14 cellular contexts compared by ENCODE assay signal in genomic region chr1:183989604-183990003, GRCh38. TPM values are rescaled to one million over a fixed set of nuclear protein-coding genes. Genes with fewer than 3 reads are reported as not detected.
A peak's percentile ranks its signal among the peaks of the same experiment; 100 is the strongest.
DNase-seq lines count a peak whose midpoint lies in the region; ATAC-seq, FAIRE-seq and TF ChIP-seq lines count a peak whose summit lies in the region.
"Had no signal": no experiment of that assay in that cellular context is flagged by ENCODE, and none has a peak within 500 bp of the region (broad histone marks: within the 10 kb centered on the region; RNA-seq: fewer than 3 reads in every experiment).

No MANE protein-coding gene starts in this region.

- H3F3A ChIP-seq in GM23248 (ENCODE audit: insufficient read depth) = peaks cover 31% of the 10 kb centered on the region

- DNase-seq in GM23248 (no peak), K562 (ENCODE audit: extremely low read depth in 1 of 4, low spot score in 3 of 4) (no peak), CD1c-positive myeloid dendritic cell (ENCODE audit: extremely low spot score) (no peak), A673 (ENCODE audit: low spot score) (no peak), DMS153 treated with DMSO at 0.1 percent for 48 hours (lab: John Stamatoyannopoulos, UW; ENCODE audit: unreplicated experiment) (no peak)
- DNase-seq: H9, NCI-H1417, NCI-H2029 treated with DMSO at 0.1 percent for 48 hours, NCI-H524 had no signal

- no peak overlapping the region for H3K9ac ChIP-seq in GM23248
- peak overlapping the region in 1 of 2 experiments; percentile 48; a peak in 1 of 4 replicates for H3K9ac ChIP-seq in K562 (ENCODE audit: insufficient read depth in 1 of 2, low read depth in 2 of 2, low read length in 2 of 2)

- H4K20me1 ChIP-seq in GM23248 (ENCODE audit: insufficient read depth) = no peaks in the 10 kb centered on the region
- H4K20me1 ChIP-seq in K562 (replicated peaks; ENCODE audit: control insufficient read depth, insufficient read depth, low read length) = no peaks in the 10 kb centered on the region

- H3K36me3 ChIP-seq in ACC112 (ENCODE audit: insufficient read depth, low read length) (no peaks in the 10 kb centered on the region), GM23248 (ENCODE audit: low read depth) (no peaks in the 10 kb centered on the region), K562 (ENCODE audit: control insufficient read depth, insufficient read depth, low read length) (no peaks in the 10 kb centered on the region), A673 (ENCODE audit: insufficient read depth, low read length, poor library complexity, severe bottlenecking) (no peaks in the 10 kb centered on the region)
- H3K36me3 ChIP-seq: SJSA1 had no signal

- peak overlapping the region; percentile 14 for H3K4me2 ChIP-seq in GM23248 (ENCODE audit: unreplicated experiment)
- H3K4me2 ChIP-seq in K562 (ENCODE audit: insufficient read depth, low read length) = 0 out of 2 replicates have a peak overlapping the region, but pooled peaks have one; percentile 68

- no peak for TF ChIP-seq EP300 in K562 (IDR thresholded peaks at IDR 0.05; ENCODE audit: low read length)

- H3K4me1 ChIP-seq in ACC112 (ENCODE audit: control insufficient read depth, insufficient read depth, low read length, unreplicated experiment) = peaks cover 12% of the 10 kb centered on the region
- peaks cover 36% of the 10 kb centered on the region for H3K4me1 ChIP-seq in GM23248 (ENCODE audit: insufficient read depth)
- H3K4me1 ChIP-seq in K562 (replicated peaks in 1 of 2; ENCODE audit: control insufficient read depth in 2 of 2, insufficient read depth in 2 of 2, low read length in 2 of 2) = peaks cover 7 to 64% of the 10 kb centered on the region in 2 experiments
- peaks cover 4% of the 10 kb centered on the region for H3K4me1 ChIP-seq in A673 (ENCODE audit: insufficient read depth, low read length, poor library complexity, severe bottlenecking)

- POLR2A ChIA-PET in K562 (lab: Yijun Ruan, JAX) = interaction anchor here (0.5 to 1.5 kb wide), 5 partner anchors 13 to 693 kb away, joined by 3 to 4 read pairs (median 3); partner anchors contain the start of gene TSEN15
- POLR2A ChIA-PET in A673 (lab: Charles Lee; ENCODE audit: low non-redundant PET) = no interaction called here

- no TSS peak for BruUV-seq in K562 (replicated peaks; lab: Mats Ljungman, UMichigan)
- no TSS peak for BruUV-seq in A673 (replicated peaks; lab: Mats Ljungman, UMichigan)

- no peak for TF ChIP-seq POLR2A in K562 (conservative IDR thresholded peaks at IDR 0.05)

- H3K79me2 ChIP-seq in ACC112 (ENCODE audit: control insufficient read depth, insufficient read depth, low read length, unreplicated experiment) (no peaks in the 10 kb centered on the region), GM23248 (ENCODE audit: insufficient read depth) (no peaks in the 10 kb centered on the region), K562 (ENCODE audit: control insufficient read depth, insufficient read depth, low read length) (peaks cover 2% of the 10 kb centered on the region; the same call in 1 of the 3 replicates)

- TF ChIP-seq RAD21 in K562 (CRISPR knock-in tag; conservative IDR thresholded peaks at IDR 0.05 in 1 of 2, IDR thresholded peaks at IDR 0.05 in 1 of 2) = no peak

- H3K27me3 ChIP-seq in ACC112 (ENCODE audit: insufficient read depth, low read length) = no peaks in the 10 kb centered on the region
- no peaks in the 10 kb centered on the region for H3K27me3 ChIP-seq in GM23248 (replicated peaks; ENCODE audit: insufficient read depth)
- H3K27me3 ChIP-seq in K562 (ENCODE audit: control insufficient read depth in 2 of 2, insufficient read depth in 2 of 2, low read length in 2 of 2) = no peaks in the 10 kb centered on the region
- no peaks in the 10 kb centered on the region for H3K27me3 ChIP-seq in A673 (replicated peaks; ENCODE audit: insufficient read depth, low read depth, low read length, poor library complexity)
- H3K27me3 ChIP-seq: SJSA1 had no signal

- H3K4me3 Mint-ChIP-seq in nephron = no peak overlapping the region
- H3K4me3 Mint-ChIP-seq: B cell, H9 had no signal

- H3K9me3 Mint-ChIP-seq in nephron = no peaks in the 10 kb centered on the region
- H3K9me3 Mint-ChIP-seq: H9 had no signal

- peaks cover 24% of the 10 kb centered on the region for H3K4me1 Mint-ChIP-seq in nephron

- no peaks in the 10 kb centered on the region for H3K9me3 ChIP-seq in GM23248 (ENCODE audit: low read depth)
- H3K9me3 ChIP-seq in K562 (replicated peaks; ENCODE audit: control insufficient read depth, insufficient read depth, low read depth, low read length) = no peaks in the 10 kb centered on the region
- no peaks in the 10 kb centered on the region for H3K9me3 ChIP-seq in A673 (ENCODE audit: low read depth, low read length, poor library complexity, severe bottlenecking)
- H3K9me3 ChIP-seq: SJSA1 had no signal

- no peaks in the 10 kb centered on the region for H3K9me1 ChIP-seq in K562 (ENCODE audit: control insufficient read depth, insufficient read depth, low read length)

- no peak for FAIRE-seq in K562 (lab: Jason Lieb, UNC)

- TF ChIP-seq CTCF in K562 (IDR thresholded peaks at IDR 0.05 in 2 of 3, conservative IDR thresholded peaks at IDR 0.05 in 1 of 3; ENCODE audit: insufficient read depth in 2 of 3, low read depth in 1 of 3, low read length in 3 of 3) = no peak
- no peak for TF ChIP-seq CTCF in nephron (IDR thresholded peaks at IDR 0.05; ENCODE audit: unreplicated experiment in 3 of 3)
- TF ChIP-seq CTCF in A673 (conservative IDR thresholded peaks at IDR 0.05; ENCODE audit: low read depth, low read length) = no peak

- H3K27me3 Mint-ChIP-seq in nephron (ENCODE audit: low read depth) = peaks cover 4% of the 10 kb centered on the region

- in situ Hi-C loops in GM23248 (cut with MboI) = no loop called here
- in situ Hi-C loops in K562 (cut with MboI) = loop anchor here (10.0 kb wide), 1 partner anchor 1885 kb away; no protein-coding TSS in a partner anchor

- H3K27ac Mint-ChIP-seq in nephron = peak overlapping the region; percentile 81 to 99 (median 89)
- H3K27ac Mint-ChIP-seq: B cell, H9 had no signal

- no peak for ATAC-seq in K562

- no peaks in the 10 kb centered on the region for H3K9me2 ChIP-seq in GM23248 (ENCODE audit: insufficient read depth)

- H2AFZ ChIP-seq in ACC112 (ENCODE audit: low read length, unreplicated experiment) (peak overlapping the region; percentile 32), GM23248 (peak overlapping the region; percentile 67), K562 (ENCODE audit: low read depth, low read length) (peak overlapping the region; percentile 77; the same call in 1 of the 2 replicates)

- 50 to 52% methylated on average over 1 of the region's 1 CpG for WGBS in GM23248 (ENCODE audit: low coverage in 1 of 2, low lambda C conversion rate in 2 of 2, missing lambda C conversion rate in 2 of 2), 2 experiments
- 80% methylated on average over 1 of the region's 1 CpG for WGBS in K562 (ENCODE audit: insufficient coverage, low coverage, missing lambda C conversion rate)

- H3K4me3 ChIP-seq in ACC112 (ENCODE audit: low read depth, low read length) (no peak overlapping the region), GM23248 (no peak overlapping the region), K562 (no peak overlapping the region), A673 (ENCODE audit: low read depth, low read length, poor library complexity, severe bottlenecking) (no peak overlapping the region)
- H3K4me3 ChIP-seq: SJSA1 had no signal

- no peak overlapping the region for H3K27ac ChIP-seq in ACC112 (ENCODE audit: low read depth, low read length)
- peak overlapping the region; percentile 57 for H3K27ac ChIP-seq in GM23248
- H3K27ac ChIP-seq in K562 (ENCODE audit: extremely low read depth, low read depth, low read length) = peak overlapping the region; percentile 67; the same call in 2 of the 3 replicates
- H3K27ac ChIP-seq in A673 (ENCODE audit: low read depth, low read length, poor library complexity, severe bottlenecking) = no peak overlapping the region
- H3K27ac ChIP-seq: RWPE1, SJSA1 had no signal

- H3K36me3 Mint-ChIP-seq in nephron (ENCODE audit: low read depth) = no peaks in the 10 kb centered on the region

- intact Hi-C loops in K562 (cut with micrococcal nuclease) = loop anchor here (1.0 to 5.0 kb wide), 2 partner anchors 42 to 63 kb away; partner anchors contain the start of gene TSEN15
- intact Hi-C loops in A673 (cut with micrococcal nuclease; ENCODE audit: unreplicated experiment) = no loop called here

- CTCF ChIA-PET in K562 (lab: Yijun Ruan, JAX; ENCODE audit: low intra/inter-chr PET ratio) = no interaction called here
- CTCF ChIA-PET in A673 (lab: Charles Lee) = no interaction called here

TF ChIP-seq in K562, 482 proteins besides CTCF, POLR2A, EP300 and RAD21 (continues in another document):
- TF ChIP-seq FOXK1 (CRISPR knock-in tag; IDR thresholded peaks at IDR 0.05; ENCODE audit: borderline replicate concordance) (no peak), CBFA2T3 (IDR thresholded peaks at IDR 0.05) (no peak), ADNP (tag; IDR thresholded peaks at IDR 0.05) (peak; percentile 92), RBM15 (IDR thresholded peaks at IDR 0.05; ENCODE audit: insufficient read depth, low read length) (no peak), CSDE1 (IDR thresholded peaks at IDR 0.05) (no peak), MTA3 (IDR thresholded peaks at IDR 0.05; ENCODE audit: borderline replicate concordance) (no peak), POLR3G (IDR thresholded peaks at IDR 0.05; ENCODE audit: extremely low read depth, insufficient read length, insufficient replicate concordance) (no peak), ZNF79 (CRISPR knock-in tag; IDR thresholded peaks at IDR 0.05; ENCODE audit: low read depth) (no peak)

RNA-seq across cellular contexts. Expression of gene COLGALT2, which starts 47.9 kb away (rescaled TPM):
- 1.4 and 2.7 TPM in 2 replicates for total RNA-seq in GM23248 (2014; rRNA removed; shearing (Covaris generic))
- polyA plus RNA-seq in GM23248 (2016; fragmentation: Nextera tagmentation; extraction: Ambion mirVana) = 0.91 and 0.94 TPM in 2 replicates
- total RNA-seq in K562 (2011; cell fraction: chromatin; rRNA removed; ENCODE audit: low replicate concordance) = 26.9 and 36.6 TPM in 2 replicates
- total RNA-seq in K562 (2011; cell fraction: nucleolus; rRNA removed) = 22.2 TPM in 2 replicates
- total RNA-seq in K562 (2011; cell fraction: nucleoplasm; rRNA removed) = 33.3 and 42.1 TPM in 2 replicates
- 18.8 and 19.1 TPM in 2 replicates for total RNA-seq in K562 (2014; rRNA removed)
- total RNA-seq in K562 (2014; rRNA removed; fragmentation: Illumina TruSeq; extraction: Trizol) = 19.2 and 23.0 TPM in 2 replicates
- 11.3 and 11.6 TPM in 2 replicates for total RNA-seq in K562 (2015; rRNA removed; fragmentation: Illumina TruSeq; extraction: Trizol)
- 23.2 and 29.1 TPM in 2 replicates for total RNA-seq in K562 (2021)
- polyA plus RNA-seq in K562 (2011; rRNA removed) = 7.4 and 9.3 TPM in 2 replicates
- 8.1 and 8.2 TPM in 2 replicates for polyA plus RNA-seq in K562 (2011; cell fraction: cytosol; rRNA removed)
- 36.5 and 59.0 TPM in 2 replicates for polyA plus RNA-seq in K562 (2011; cell fraction: nucleus; rRNA removed)
- polyA plus RNA-seq in K562 (2012) = 16.0 and 73.3 TPM in 2 replicates
- polyA plus RNA-seq in K562 (2014; fragmentation: Illumina TruSeq; extraction: Trizol) = 29.3 and 32.1 TPM in 2 replicates
- 10 to 100 TPM; 12.1 to 22.4 TPM for polyA plus RNA-seq in K562 (2014; fragmentation: Nextera tagmentation; extraction: Ambion mirVana)
- 15.8 and 18.5 TPM in 2 replicates for polyA plus RNA-seq in K562 (2014; rRNA removed)
- polyA minus RNA-seq in K562 (2011; rRNA and poly(A)+ RNA removed) = 9.9 and 12.4 TPM in 2 replicates
- 8.8 and 9.0 TPM in 2 replicates for polyA minus RNA-seq in K562 (2011; cell fraction: cytosol; rRNA and poly(A)+ RNA removed)
- polyA minus RNA-seq in K562 (2011; cell fraction: nucleus; rRNA and poly(A)+ RNA removed) = 21.8 and 22.5 TPM in 2 replicates
- 15.4 and 17.2 TPM in 2 replicates for total RNA-seq in A673 (2021)

Comparison
In these comparisons a context has a peak if more than half of its experiments do, and no peak if none do; other contexts are left out.
1. H3K27ac ChIP-seq: peak in GM23248 (single experiment) and K562 (single experiment); none in ACC112 (single experiment) and A673 (single experiment).
2. Peak in every context shown above with its lines, with median percentiles within 50 percentile points of each other: H2AFZ ChIP-seq.